Comparison of ENCODE assay signal across 1 cellular context in the genomic region with DNA sequence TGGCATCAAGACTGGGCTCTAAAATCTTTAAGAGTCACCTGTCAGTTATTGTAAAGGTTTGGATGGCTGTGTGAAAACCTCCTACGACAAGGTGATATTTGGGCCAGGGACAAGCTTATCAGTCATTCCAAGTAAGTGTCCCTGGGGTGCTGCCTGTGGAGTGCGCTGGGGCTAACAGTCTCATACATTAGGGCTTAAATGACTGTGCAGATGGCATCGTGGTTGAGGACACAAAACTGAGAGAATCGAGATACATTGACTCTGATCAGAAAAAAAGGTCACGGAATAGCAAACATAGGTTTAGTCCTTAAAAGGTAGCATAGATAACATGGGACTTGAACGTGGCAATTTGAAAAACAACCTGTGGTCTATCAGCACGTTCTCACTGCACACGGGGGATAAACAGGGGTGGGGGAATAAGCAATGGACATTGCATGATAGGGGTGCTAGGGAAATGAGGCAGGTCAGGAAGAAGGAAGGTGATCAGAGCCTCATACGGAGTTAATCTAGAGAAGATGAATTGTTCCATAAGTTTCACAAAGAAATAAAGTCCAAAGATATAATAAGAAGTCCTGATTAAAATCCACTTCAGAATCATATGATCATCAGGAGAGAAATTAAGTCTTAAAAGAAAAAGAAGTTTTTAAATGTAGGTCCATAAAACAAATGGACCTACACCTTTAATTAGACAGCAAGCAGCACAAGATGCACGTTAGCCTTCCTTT.
A peak's percentile ranks its signal among the peaks of the same experiment; 100 is the strongest.
TF ChIP-seq lines count a peak whose summit lies in the region.

No MANE protein-coding gene starts in this region.

TF ChIP-seq in GM12878, 131 proteins besides CTCF, POLR2A, EP300 and RAD21 (continued from another document):
- TF ChIP-seq, protein P1, sequence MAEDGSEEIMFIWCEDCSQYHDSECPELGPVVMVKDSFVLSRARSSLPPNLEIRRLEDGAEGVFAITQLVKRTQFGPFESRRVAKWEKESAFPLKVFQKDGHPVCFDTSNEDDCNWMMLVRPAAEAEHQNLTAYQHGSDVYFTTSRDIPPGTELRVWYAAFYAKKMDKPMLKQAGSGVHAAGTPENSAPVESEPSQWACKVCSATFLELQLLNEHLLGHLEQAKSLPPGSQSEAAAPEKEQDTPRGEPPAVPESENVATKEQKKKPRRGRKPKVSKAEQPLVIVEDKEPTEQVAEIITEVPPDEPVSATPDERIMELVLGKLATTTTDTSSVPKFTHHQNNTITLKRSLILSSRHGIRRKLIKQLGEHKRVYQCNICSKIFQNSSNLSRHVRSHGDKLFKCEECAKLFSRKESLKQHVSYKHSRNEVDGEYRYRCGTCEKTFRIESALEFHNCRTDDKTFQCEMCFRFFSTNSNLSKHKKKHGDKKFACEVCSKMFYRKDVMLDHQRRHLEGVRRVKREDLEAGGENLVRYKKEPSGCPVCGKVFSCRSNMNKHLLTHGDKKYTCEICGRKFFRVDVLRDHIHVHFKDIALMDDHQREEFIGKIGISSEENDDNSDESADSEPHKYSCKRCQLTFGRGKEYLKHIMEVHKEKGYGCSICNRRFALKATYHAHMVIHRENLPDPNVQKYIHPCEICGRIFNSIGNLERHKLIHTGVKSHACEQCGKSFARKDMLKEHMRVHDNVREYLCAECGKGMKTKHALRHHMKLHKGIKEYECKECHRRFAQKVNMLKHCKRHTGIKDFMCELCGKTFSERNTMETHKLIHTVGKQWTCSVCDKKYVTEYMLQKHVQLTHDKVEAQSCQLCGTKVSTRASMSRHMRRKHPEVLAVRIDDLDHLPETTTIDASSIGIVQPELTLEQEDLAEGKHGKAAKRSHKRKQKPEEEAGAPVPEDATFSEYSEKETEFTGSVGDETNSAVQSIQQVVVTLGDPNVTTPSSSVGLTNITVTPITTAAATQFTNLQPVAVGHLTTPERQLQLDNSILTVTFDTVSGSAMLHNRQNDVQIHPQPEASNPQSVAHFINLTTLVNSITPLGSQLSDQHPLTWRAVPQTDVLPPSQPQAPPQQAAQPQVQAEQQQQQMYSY (CRISPR knock-in tag; IDR thresholded peaks at IDR 0.05): no peak
- TF ChIP-seq NBN (IDR thresholded peaks at IDR 0.05) (peak; percentile 79), IKZF2 (IDR thresholded peaks at IDR 0.05) (peak; percentile 87 to 88), TCF7 (IDR thresholded peaks at IDR 0.05; ENCODE audit: borderline replicate concordance) (no peak; the same call in 1 of the 2 replicates), RFX5 (IDR thresholded peaks at IDR 0.05; ENCODE audit: low read depth, low read length) (no peak), ZSCAN29 (IDR thresholded peaks at IDR 0.05) (no peak), CREM (IDR thresholded peaks at IDR 0.05; ENCODE audit: low read depth) (0 out of 2 replicates have a peak, but pooled peaks have one; percentile 36), KLF5 (IDR thresholded peaks at IDR 0.05; ENCODE audit: partially characterized antibody) (no peak), SPI1 (IDR thresholded peaks at IDR 0.05; ENCODE audit: borderline replicate concordance, insufficient read depth, low read depth, low read length) (no peak), TAF1 (IDR thresholded peaks at IDR 0.05; ENCODE audit: borderline replicate concordance, low read depth, low read length) (peak; percentile 53; the same call in 1 of the 2 replicates), JUND (IDR thresholded peaks at IDR 0.05; ENCODE audit: low read depth, low read length) (peak; percentile 76; the same call in 1 of the 2 replicates), SUZ12 (IDR thresholded peaks at IDR 0.05; ENCODE audit: unreplicated experiment) (no peak)
- TF ChIP-seq, protein P2, sequence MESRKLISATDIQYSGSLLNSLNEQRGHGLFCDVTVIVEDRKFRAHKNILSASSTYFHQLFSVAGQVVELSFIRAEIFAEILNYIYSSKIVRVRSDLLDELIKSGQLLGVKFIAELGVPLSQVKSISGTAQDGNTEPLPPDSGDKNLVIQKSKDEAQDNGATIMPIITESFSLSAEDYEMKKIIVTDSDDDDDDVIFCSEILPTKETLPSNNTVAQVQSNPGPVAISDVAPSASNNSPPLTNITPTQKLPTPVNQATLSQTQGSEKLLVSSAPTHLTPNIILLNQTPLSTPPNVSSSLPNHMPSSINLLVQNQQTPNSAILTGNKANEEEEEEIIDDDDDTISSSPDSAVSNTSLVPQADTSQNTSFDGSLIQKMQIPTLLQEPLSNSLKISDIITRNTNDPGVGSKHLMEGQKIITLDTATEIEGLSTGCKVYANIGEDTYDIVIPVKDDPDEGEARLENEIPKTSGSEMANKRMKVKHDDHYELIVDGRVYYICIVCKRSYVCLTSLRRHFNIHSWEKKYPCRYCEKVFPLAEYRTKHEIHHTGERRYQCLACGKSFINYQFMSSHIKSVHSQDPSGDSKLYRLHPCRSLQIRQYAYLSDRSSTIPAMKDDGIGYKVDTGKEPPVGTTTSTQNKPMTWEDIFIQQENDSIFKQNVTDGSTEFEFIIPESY (IDR thresholded peaks at IDR 0.05): no peak
- TF ChIP-seq, protein P3, sequence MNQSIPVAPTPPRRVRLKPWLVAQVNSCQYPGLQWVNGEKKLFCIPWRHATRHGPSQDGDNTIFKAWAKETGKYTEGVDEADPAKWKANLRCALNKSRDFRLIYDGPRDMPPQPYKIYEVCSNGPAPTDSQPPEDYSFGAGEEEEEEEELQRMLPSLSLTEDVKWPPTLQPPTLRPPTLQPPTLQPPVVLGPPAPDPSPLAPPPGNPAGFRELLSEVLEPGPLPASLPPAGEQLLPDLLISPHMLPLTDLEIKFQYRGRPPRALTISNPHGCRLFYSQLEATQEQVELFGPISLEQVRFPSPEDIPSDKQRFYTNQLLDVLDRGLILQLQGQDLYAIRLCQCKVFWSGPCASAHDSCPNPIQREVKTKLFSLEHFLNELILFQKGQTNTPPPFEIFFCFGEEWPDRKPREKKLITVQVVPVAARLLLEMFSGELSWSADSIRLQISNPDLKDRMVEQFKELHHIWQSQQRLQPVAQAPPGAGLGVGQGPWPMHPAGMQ (IDR thresholded peaks at IDR 0.05; ENCODE audit: borderline replicate concordance): no peak
- TF ChIP-seq, protein P4, sequence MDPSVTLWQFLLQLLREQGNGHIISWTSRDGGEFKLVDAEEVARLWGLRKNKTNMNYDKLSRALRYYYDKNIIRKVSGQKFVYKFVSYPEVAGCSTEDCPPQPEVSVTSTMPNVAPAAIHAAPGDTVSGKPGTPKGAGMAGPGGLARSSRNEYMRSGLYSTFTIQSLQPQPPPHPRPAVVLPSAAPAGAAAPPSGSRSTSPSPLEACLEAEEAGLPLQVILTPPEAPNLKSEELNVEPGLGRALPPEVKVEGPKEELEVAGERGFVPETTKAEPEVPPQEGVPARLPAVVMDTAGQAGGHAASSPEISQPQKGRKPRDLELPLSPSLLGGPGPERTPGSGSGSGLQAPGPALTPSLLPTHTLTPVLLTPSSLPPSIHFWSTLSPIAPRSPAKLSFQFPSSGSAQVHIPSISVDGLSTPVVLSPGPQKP (IDR thresholded peaks at IDR 0.05; ENCODE audit: low read depth, low read length): no peak
- TF ChIP-seq, protein P5, sequence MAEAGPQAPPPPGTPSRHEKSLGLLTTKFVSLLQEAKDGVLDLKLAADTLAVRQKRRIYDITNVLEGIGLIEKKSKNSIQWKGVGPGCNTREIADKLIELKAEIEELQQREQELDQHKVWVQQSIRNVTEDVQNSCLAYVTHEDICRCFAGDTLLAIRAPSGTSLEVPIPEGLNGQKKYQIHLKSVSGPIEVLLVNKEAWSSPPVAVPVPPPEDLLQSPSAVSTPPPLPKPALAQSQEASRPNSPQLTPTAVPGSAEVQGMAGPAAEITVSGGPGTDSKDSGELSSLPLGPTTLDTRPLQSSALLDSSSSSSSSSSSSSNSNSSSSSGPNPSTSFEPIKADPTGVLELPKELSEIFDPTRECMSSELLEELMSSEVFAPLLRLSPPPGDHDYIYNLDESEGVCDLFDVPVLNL (IDR thresholded peaks at IDR 0.05; ENCODE audit: low read depth, low read length): no peak
